28 cellular contexts compared by ENCODE assay signal in the genomic region with DNA sequence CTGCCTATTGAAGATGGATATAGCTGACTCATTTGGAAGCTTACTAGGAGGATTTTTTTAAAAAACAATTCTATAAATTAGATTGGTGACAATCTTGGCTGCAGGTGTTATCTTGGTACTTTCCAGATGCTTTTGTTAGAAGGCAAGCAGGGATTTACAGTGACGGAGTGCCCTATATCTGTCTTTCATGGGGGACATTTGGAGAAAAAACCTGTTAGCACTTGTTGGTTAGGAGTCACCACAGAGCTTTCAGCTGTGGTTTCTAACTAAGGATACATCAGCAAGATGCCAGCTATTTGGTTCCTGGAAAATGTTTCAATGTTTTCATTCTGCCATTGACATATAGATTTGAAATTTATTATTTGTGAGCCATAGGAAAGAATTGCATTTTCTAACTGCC.
"Had no signal": no experiment of that assay in that cellular context is flagged by ENCODE, and none has a peak within 500 bp of the region (broad histone marks: within the 10 kb centered on the region; RNA-seq: fewer than 3 reads in every experiment).

No MANE protein-coding gene starts in this region.

- DNase-seq: activated CD4-positive, alpha-beta T cell treated with anti-CD3 and anti-CD28 coated beads, Interleukin-2, amount 50 U/mL, for 1 hour; activated CD4-positive, CD25-positive, alpha-beta regulatory T cell treated with anti-CD3 and anti-CD28 coated beads, Interleukin-2, amount 50 U/mL, for 72 hours; activated CD8-positive, alpha-beta T cell treated with anti-CD3 and anti-CD28 coated beads, Interleukin-2, amount 10 ng/mL, durations not matched to agents 7 days and 5 days; activated gamma-delta T cell treated with Interleukin-2 at 50 U/mL for 16 hours; aorta; dermis blood vessel endothelial cell; effector CD8-positive, alpha-beta T cell; heart left ventricle; left ventricle myocardium superior; mammary epithelial cell; naive B cell; occipital lobe; stimulated activated CD4-positive, alpha-beta T cell treated with anti-CD3 and anti-CD28 coated beads, Interleukin-15, amount 100 ng/mL, for 24 hours; stomach; T-cell; WERI-Rb-1 had no signal

- H3K36me3 Mint-ChIP-seq: activated naive CD4-positive, alpha-beta T cell treated with anti-CD3 and anti-CD28 coated beads, Interleukin-2, amount 50 U/mL, for 24 hours; naive B cell; stimulated activated memory B cell treated with anti-CD40 and anti-IgM and Interleukin-4, amounts not matched to agents 10 μg/mL and 1 μg/mL and 100 μg/mL, for 72 hours; T-cell had no signal

- FAIRE-seq: islet of Langerhans, TTC549 had no signal

- H3K27ac Mint-ChIP-seq: activated CD8-positive, alpha-beta T cell treated with anti-CD3 and anti-CD28 coated beads, Interleukin-2, amount 10 ng/mL, durations not matched to agents 7 days and 5 days; activated naive CD4-positive, alpha-beta T cell treated with anti-CD3 and anti-CD28 coated beads, Interleukin-2, amount 50 U/mL, for 24 hours; activated T-helper 1 cell treated with anti-CD3 and anti-CD28 coated beads, Interleukin-12 subunit alpha, Interleukin-12 subunit beta, Interleukin-2, Interleukin-4 antibody, amounts not matched to agents 30 ng/mL and 10 ng/mL and 1 ng/mL, durations not matched to agents 14 hours and 24 hours and 36 hours; naive B cell; stimulated activated memory B cell treated with anti-CD40 and anti-IgM and Interleukin-4, amounts not matched to agents 10 μg/mL and 1 μg/mL and 100 μg/mL, for 72 hours; T-cell; T-helper 2 cell treated with Interferon-gamma antibody and Interleukin-4, amounts not matched to agents 5 μg/mL and 100 μg/mL, for 36 hours had no signal

- H3K4me3 Mint-ChIP-seq: activated CD8-positive, alpha-beta T cell treated with anti-CD3 and anti-CD28 coated beads, Interleukin-2, amount 10 ng/mL, durations not matched to agents 7 days and 5 days; activated naive CD4-positive, alpha-beta T cell treated with anti-CD3 and anti-CD28 coated beads, Interleukin-2, amount 50 U/mL, for 24 hours; activated T-helper 1 cell treated with anti-CD3 and anti-CD28 coated beads, Interleukin-12 subunit alpha, Interleukin-12 subunit beta, Interleukin-2, Interleukin-4 antibody, amounts not matched to agents 30 ng/mL and 10 ng/mL and 1 ng/mL, durations not matched to agents 14 hours and 24 hours and 36 hours; naive B cell; neural crest cell; stimulated activated memory B cell treated with anti-CD40 and anti-IgM and Interleukin-4, amounts not matched to agents 10 μg/mL and 1 μg/mL and 100 μg/mL, for 72 hours; T-cell; T-helper 2 cell treated with Interferon-gamma antibody and Interleukin-4, amounts not matched to agents 5 μg/mL and 100 μg/mL, for 36 hours had no signal

- H3K9me3 Mint-ChIP-seq: stimulated activated memory B cell treated with anti-CD40 and anti-IgM and Interleukin-4, amounts not matched to agents 10 μg/mL and 1 μg/mL and 100 μg/mL, for 72 hours had no signal

- H3K27me3 Mint-ChIP-seq: activated naive CD4-positive, alpha-beta T cell treated with anti-CD3 and anti-CD28 coated beads, Interleukin-2, amount 50 U/mL, for 24 hours; naive B cell; stimulated activated memory B cell treated with anti-CD40 and anti-IgM and Interleukin-4, amounts not matched to agents 10 μg/mL and 1 μg/mL and 100 μg/mL, for 72 hours; T-cell had no signal

- H3K4me1 ChIP-seq: breast epithelium, heart left ventricle, stomach, tibial nerve had no signal

- H3K4me2 ChIP-seq: smooth muscle cell had no signal

- H3K4me1 Mint-ChIP-seq: activated naive CD4-positive, alpha-beta T cell treated with anti-CD3 and anti-CD28 coated beads, Interleukin-2, amount 50 U/mL, for 24 hours; naive B cell; stimulated activated memory B cell treated with anti-CD40 and anti-IgM and Interleukin-4, amounts not matched to agents 10 μg/mL and 1 μg/mL and 100 μg/mL, for 72 hours; T-cell had no signal

- H3K36me3 ChIP-seq: breast epithelium, heart left ventricle, stomach, suprapubic skin, tibial nerve, WERI-Rb-1 had no signal

- H3K27ac ChIP-seq: breast epithelium, heart left ventricle, stomach, suprapubic skin, tibial nerve, WERI-Rb-1 had no signal

- H3K4me3 ChIP-seq: breast epithelium, heart left ventricle, smooth muscle cell, stomach, suprapubic skin, tibial nerve had no signal

- ATAC-seq: activated CD8-positive, alpha-beta T cell treated with anti-CD3 and anti-CD28 coated beads, Interleukin-2, amount 10 ng/mL, durations not matched to agents 7 days and 5 days; heart left ventricle; left ventricle myocardium superior; sciatic nerve; stimulated activated memory B cell treated with anti-CD40 and anti-IgM and Interleukin-4, amounts not matched to agents 10 μg/mL and 1 μg/mL and 100 μg/mL, for 72 hours; T-cell had no signal

- H3K27me3 ChIP-seq: breast epithelium, heart left ventricle, stomach, suprapubic skin, tibial nerve had no signal

- H3K9me3 ChIP-seq: breast epithelium, stomach, suprapubic skin, tibial nerve had no signal
